In genomic region chr14:100754020-100754419, GRCh38 we compare ENCODE assay signal across 19 cellular contexts. TPM values are rescaled to one million over a fixed set of nuclear protein-coding genes. Genes with fewer than 3 reads are reported as not detected.
A peak's percentile ranks its signal among the peaks of the same experiment; 100 is the strongest.
DNase-seq lines count a peak whose midpoint lies in the region; ATAC-seq and TF ChIP-seq lines count a peak whose summit lies in the region.
"Had no signal": no experiment of that assay in that cellular context is flagged by ENCODE, and none has a peak within 500 bp of the region (broad histone marks: within the 10 kb centered on the region; RNA-seq: fewer than 3 reads in every experiment).

No MANE protein-coding gene starts in this region.

- H3K27ac Mint-ChIP-seq in WTC11: no peak overlapping the region
- H3K27ac Mint-ChIP-seq: CD4-positive, CD25-positive, alpha-beta regulatory T cell; CD8-positive, alpha-beta memory T cell; HFFc6 had no signal

- no peaks in the 10 kb centered on the region for H3K27me3 ChIP-seq in Loucy (ENCODE audit: insufficient read depth, low read length, poor library complexity, severe bottlenecking)
- H3K27me3 ChIP-seq: BE2C had no signal

- no peaks in the 10 kb centered on the region for H3F3A ChIP-seq in Loucy (ENCODE audit: low read depth)

- TF ChIP-seq CTCF in Loucy (conservative IDR thresholded peaks at IDR 0.05; ENCODE audit: low read length) (no peak), WTC11 (IDR thresholded peaks at IDR 0.05) (no peak)

- peak overlapping the region; percentile 39; the same call in 1 of the 2 replicates for H2AFZ ChIP-seq in Loucy (ENCODE audit: low read length)

- no peaks in the 10 kb centered on the region for H3K36me3 Mint-ChIP-seq in WTC11
- H3K36me3 Mint-ChIP-seq: CD4-positive, CD25-positive, alpha-beta regulatory T cell; CD8-positive, alpha-beta memory T cell had no signal

- no peaks in the 10 kb centered on the region for H3K36me3 ChIP-seq in Loucy (ENCODE audit: insufficient read depth, low read length)
- H3K36me3 ChIP-seq: BE2C had no signal

- no peak overlapping the region for H3K4me3 Mint-ChIP-seq in WTC11
- H3K4me3 Mint-ChIP-seq: CD4-positive, CD25-positive, alpha-beta regulatory T cell; CD8-positive, alpha-beta memory T cell; HFFc6 had no signal

- no peak overlapping the region for H3K4me3 ChIP-seq in Loucy (ENCODE audit: low read length, poor library complexity, severe bottlenecking)

- ATAC-seq in WTC11 (no peak), GM19452 (IDR thresholded peaks at IDR 0.05; ENCODE audit: unreplicated experiment) (no peak)
- ATAC-seq: HCT116 had no signal

- peaks cover 4% of the 10 kb centered on the region; the same call in 1 of the 2 replicates for H3K27me3 Mint-ChIP-seq in WTC11 (ENCODE audit: low read depth)

- H3K9me2 ChIP-seq in Loucy (replicated peaks; ENCODE audit: low read depth, low read length): no peaks in the 10 kb centered on the region

- CTCF ChIA-PET in WTC11 (lab: Charles Lee): no interaction called here

- peaks cover 6% of the 10 kb centered on the region for H3K4me1 ChIP-seq in Loucy (ENCODE audit: insufficient read depth, low read length, poor library complexity, severe bottlenecking)

- no peaks in the 10 kb centered on the region for H3K9me3 ChIP-seq in Loucy (ENCODE audit: insufficient read depth, low read depth, low read length)
- H3K9me3 ChIP-seq: BE2C had no signal

- no peaks in the 10 kb centered on the region for H4K20me1 ChIP-seq in Loucy (ENCODE audit: insufficient read depth, low read length, poor library complexity, severe bottlenecking)

- H3K79me2 ChIP-seq in Loucy (ENCODE audit: insufficient read depth, low read length): no peaks in the 10 kb centered on the region

- no peak overlapping the region for H3K4me2 ChIP-seq in Loucy (ENCODE audit: low read depth, low read length, poor library complexity, severe bottlenecking)

- H3K9me3 Mint-ChIP-seq in WTC11: peaks cover 13% of the 10 kb centered on the region

- POLR2A ChIA-PET in WTC11 (lab: Charles Lee): interaction anchor here (0.6 kb wide), 1 partner anchor 788 kb away, joined by 3 read pairs; no protein-coding TSS in a partner anchor

- intact Hi-C loops in posterior vena cava (cut with DNase I): no loop called here

- H3K9ac ChIP-seq in Loucy (ENCODE audit: low read depth, low read length, poor library complexity, severe bottlenecking): no peak overlapping the region

- DNase-seq in WTC11 (ENCODE audit: low spot score): no peak
- DNase-seq in islet precursor cell: peak; percentile 44
- DNase-seq in posterior vena cava (ENCODE audit: low spot score): peak; percentile 20
- no peak for DNase-seq in retina
- DNase-seq in medulla oblongata (ENCODE audit: extremely low spot score): no peak
- DNase-seq: ACHN; BE2C; C1 segment of cervical spinal cord; CD4-positive, CD25-positive, alpha-beta regulatory T cell; CD8-positive, alpha-beta memory T cell; COR-L47; GOT3; H7; HFFc6; IMR-90 had no signal

- no peaks in the 10 kb centered on the region for H3K4me1 Mint-ChIP-seq in WTC11
- H3K4me1 Mint-ChIP-seq: CD8-positive, alpha-beta memory T cell had no signal

TF ChIP-seq in WTC11, 78 proteins besides CTCF, POLR2A, EP300 and RAD21:
- TF ChIP-seq GABPB1 (CRISPR knock-in tag; IDR thresholded peaks at IDR 0.05) (0 out of 2 replicates have a peak, but pooled peaks have one; percentile 16), PREB (CRISPR knock-in tag; IDR thresholded peaks at IDR 0.05; ENCODE audit: borderline replicate concordance) (no peak)
TF ChIP-seq in WTC11: peak in this region for 1.

RNA-seq across cellular contexts. Expression of gene DLK1, which starts 27.3 kb away (rescaled TPM):
- total RNA-seq in WTC11 (2021): 3.0 to 3.3 TPM (median 3.1 TPM) in 3 replicates
- total RNA-seq in posterior vena cava: not detected
- total RNA-seq: CD4-positive, CD25-positive, alpha-beta regulatory T cell; CD8-positive, alpha-beta memory T cell; HFFc6; HT1080 had no signal

Comparison
In these comparisons a context has a peak if more than half of its experiments do, and no peak if none do; other contexts are left out.
1. DNase-seq: peak in islet precursor cell (single experiment) and posterior vena cava (single experiment); none in WTC11 (single experiment), retina (single experiment) and medulla oblongata (single experiment).